36 cellular contexts compared by ENCODE assay signal in genomic region chr2:207719008-207719407, GRCh38.
"Had no signal": no experiment of that assay in that cellular context is flagged by ENCODE, and none has a peak within 500 bp of the region (broad histone marks: within the 10 kb centered on the region; RNA-seq: fewer than 3 reads in every experiment).

No MANE protein-coding gene starts in this region.

- H3K9me3 ChIP-seq: MG63 had no signal

- H3K4me2 ChIP-seq: KMS-11 had no signal

- H3K27ac ChIP-seq: KMS-11 had no signal

- DNase-seq: Karpas-422, Kasumi-1, KG1, MG63, MM.1S, MV-4-11, NCI-H1048, NCI-H1092, NCI-H1092 treated with DMSO at 0.1 percent for 48 hours, NCI-H1105, NCI-H1105 treated with DMSO at 0.1 percent for 48 hours, NCI-H1417, NCI-H1417 treated with DMSO at 0.1 percent for 48 hours, NCI-H1436, NCI-H1436 treated with DMSO at 0.1 percent for 48 hours, NCI-H146, NCI-H1694, NCI-H1694 treated with DMSO at 0.1 percent for 48 hours, NCI-H187, NCI-H187 treated with DMSO at 0.1 percent for 48 hours, NCI-H1930, NCI-H2029, NCI-H2029 treated with DMSO at 0.1 percent for 48 hours, NCI-H2081, NCI-H2081 treated with DMSO at 0.1 percent for 48 hours, NCI-H2107, NCI-H2171, NCI-H2171 treated with DMSO at 0.1 percent for 48 hours, NCI-H2227 treated with DMSO at 0.1 percent for 48 hours, NCI-H226, NCI-H345, NCI-H446, NCI-H446 treated with DMSO at 0.1 percent for 48 hours, NCI-H510A, NCI-H510A treated with DMSO at 0.1 percent for 48 hours had no signal

- H3K27me3 ChIP-seq: MG63 had no signal

- H3K4me3 ChIP-seq: MG63 had no signal

- H3K9ac ChIP-seq: KMS-11 had no signal
